In genomic region chr20:49510562-49511117, GRCh38 we compare ENCODE assay signal across 11 cellular contexts. TPM values are rescaled to one million over a fixed set of nuclear protein-coding genes. Genes with fewer than 3 reads are reported as not detected.
DNase-seq lines count a peak whose midpoint lies in the region; ATAC-seq and TF ChIP-seq lines count a peak whose summit lies in the region.
"Had no signal": no experiment of that assay in that cellular context is flagged by ENCODE, and none has a peak within 500 bp of the region (broad histone marks: within the 10 kb centered on the region; RNA-seq: fewer than 3 reads in every experiment).

No MANE protein-coding gene starts in this region.

- DNase-seq in AG04449 (ENCODE audit: low read depth, low spot score) (peak; percentile 66), Panc1 (ENCODE audit: low read depth, low spot score) (no peak), fibroblast of mammary gland (ENCODE audit: low read depth) (peak; percentile 90), osteoblast (ENCODE audit: insufficient read length, low spot score, missing footprints) (peak; percentile 92), GM13977 (ENCODE audit: low spot score) (no peak), Kasumi-1 (lab: John Stamatoyannopoulos, UW) (no peak), WERI-Rb-1 (no peak)
- no peak for DNase-seq in activated CD8-positive, alpha-beta memory T cell treated with anti-CD3 and anti-CD28 coated beads, Interleukin-2, amount 50 U/mL, for 48 hours
- DNase-seq: effector CD4-positive, alpha-beta T cell had no signal

- no peak overlapping the region for H2AFZ ChIP-seq in osteoblast (ENCODE audit: low read length)

- H3K36me3 ChIP-seq in Panc1 (ENCODE audit: control insufficient read depth, insufficient read depth, low read length) (no peaks in the 10 kb centered on the region), osteoblast (ENCODE audit: insufficient read depth, low read length) (no peaks in the 10 kb centered on the region), WERI-Rb-1 (no peaks in the 10 kb centered on the region)
- H3K36me3 ChIP-seq: thyroid gland had no signal

- in situ Hi-C loops in Panc1 (cut with HindIII; ENCODE audit: low pct_unique_long_range_greater_than_20kb, low sequenced_read_pairs): no loop called here
- in situ Hi-C loops in GM13977 (cut with MboI; ENCODE audit: low pct_unique_long_range_greater_than_20kb, low sequenced_read_pairs, unreplicated experiment): loop anchor here (10.0 kb wide), 1 partner anchor 176 kb away; no protein-coding TSS in a partner anchor

- H3K9me3 ChIP-seq in Panc1 (ENCODE audit: control insufficient read depth, insufficient read depth, low read depth, low read length) (no peaks in the 10 kb centered on the region), osteoblast (ENCODE audit: low read depth, low read length) (no peaks in the 10 kb centered on the region), WERI-Rb-1 (ENCODE audit: severe bottlenecking) (no peaks in the 10 kb centered on the region)
- H3K9me3 ChIP-seq: thyroid gland had no signal

- no TSS peak for BruUV-seq in Panc1 (replicated peaks; lab: Mats Ljungman, UMichigan)

- no peak for ATAC-seq in Panc1

- H3K4me3 ChIP-seq in AG04449 (ENCODE audit: low read depth, low read length) (no peak overlapping the region), Panc1 (ENCODE audit: low read depth in 2 of 2, low read length in 2 of 2) (no peak overlapping the region), fibroblast of mammary gland (ENCODE audit: control insufficient read depth, low read depth, low read length) (no peak overlapping the region), osteoblast (ENCODE audit: insufficient read depth, low read length) (no peak overlapping the region), WERI-Rb-1 (ENCODE audit: low read depth, low read length) (no peak overlapping the region)
- H3K4me3 ChIP-seq: thyroid gland had no signal

- CTCF ChIA-PET in AG04449 (lab: Yijun Ruan, JAX): interaction anchor here (0.8 to 16.3 kb wide), 13 partner anchors 8 to 200 kb away, joined by 3 to 313 read pairs (median 4); partner anchors contain the start of gene KCNB1
- CTCF ChIA-PET in Panc1 (lab: Charles Lee): no interaction called here

- H3K27ac ChIP-seq in Panc1 (ENCODE audit: low read length) (0 out of 2 replicates have a peak overlapping the region, but pooled peaks have one; percentile 11), osteoblast (ENCODE audit: low read depth, low read length) (peak overlapping the region; percentile 40), WERI-Rb-1 (no peak overlapping the region)
- H3K27ac ChIP-seq: C4-2B, thyroid gland had no signal

- intact Hi-C loops in Panc1 (cut with micrococcal nuclease; ENCODE audit: unreplicated experiment): no loop called here

- POLR2A ChIA-PET in AG04449 (lab: Yijun Ruan, JAX) (interaction anchor here (0.7 kb wide), 1 partner anchor 165 kb away, joined by 3 read pairs; no protein-coding TSS in a partner anchor), Panc1 (lab: Charles Lee) (no interaction called here)

- peak overlapping the region; percentile 60 for H3K4me2 ChIP-seq in osteoblast (ENCODE audit: insufficient read depth, low read length)

- TF ChIP-seq CTCF in AG04449 (IDR thresholded peaks at IDR 0.05; ENCODE audit: insufficient read depth, low read length, missing control alignments) (no peak), Panc1 (IDR thresholded peaks at IDR 0.05) (no peak), fibroblast of mammary gland (conservative IDR thresholded peaks at IDR 0.05; ENCODE audit: control insufficient read depth, insufficient read depth, low read depth, low read length) (no peak), osteoblast (IDR thresholded peaks at IDR 0.05; ENCODE audit: extremely low read depth, low read depth, low read length) (no peak), GM13977 (IDR thresholded peaks at IDR 0.05; ENCODE audit: extremely low read depth, insufficient read depth, missing control alignments) (no peak), WERI-Rb-1 (IDR thresholded peaks at IDR 0.05; ENCODE audit: low read depth, low read length) (no peak)

- H3K27me3 ChIP-seq in Panc1 (ENCODE audit: control insufficient read depth, insufficient read depth, low read length) (peaks cover 2% of the 10 kb centered on the region; the same call in 1 of the 2 replicates), osteoblast (ENCODE audit: insufficient read depth, low read length) (peaks cover 39% of the 10 kb centered on the region), WERI-Rb-1 (ENCODE audit: insufficient read depth, low read depth, severe bottlenecking) (no peaks in the 10 kb centered on the region)
- H3K27me3 ChIP-seq: thyroid gland had no signal

- H3K4me1 ChIP-seq in Panc1 (ENCODE audit: control insufficient read depth, insufficient read depth, low read length): peaks cover 4% of the 10 kb centered on the region; the same call in 1 of the 2 replicates
- peaks cover 17% of the 10 kb centered on the region for H3K4me1 ChIP-seq in osteoblast (ENCODE audit: insufficient read depth, low read length)
- H3K4me1 ChIP-seq: thyroid gland had no signal

- no peaks in the 10 kb centered on the region for H3K79me2 ChIP-seq in osteoblast (ENCODE audit: insufficient read depth, low read length)

- H4K20me1 ChIP-seq in osteoblast (ENCODE audit: insufficient read depth, low read length): no peaks in the 10 kb centered on the region

RNA-seq across cellular contexts. Expression of gene KCNB1, which starts 28.2 kb away (rescaled TPM):
- total RNA-seq in Panc1 (2021; ENCODE audit: unreplicated experiment) (11.1 TPM), osteoblast (under 0.01 TPM in 2 replicates)
- 5.8 TPM for polyA plus RNA-seq in Panc1 (2012; ENCODE audit: insufficient read length)

RNA-seq across cellular contexts. Expression of gene PTGIS, which starts 57.3 kb away (rescaled TPM):
- 4.4 TPM for total RNA-seq in Panc1 (2021; ENCODE audit: unreplicated experiment)
- polyA plus RNA-seq in Panc1 (2012; ENCODE audit: insufficient read length): 8.5 TPM
- 33.6 and 89.8 TPM in 2 replicates for total RNA-seq in osteoblast

Comparison
In these comparisons a context has a peak if more than half of its experiments do, and no peak if none do; other contexts are left out.
1. DNase-seq: peak in AG04449 (single experiment), fibroblast of mammary gland (single experiment) and osteoblast (single experiment); none in Panc1 (single experiment), activated CD8-positive, alpha-beta memory T cell treated with anti-CD3 and anti-CD28 coated beads, Interleukin-2, amount 50 U/mL, for 48 hours (single experiment), GM13977 (single experiment), Kasumi-1 (0 of 2) and WERI-Rb-1 (single experiment).
2. RNA of gene KCNB1, which starts 28.2 kb away (total RNA-seq): 11.1 TPM in Panc1 (single experiment); under 0.01 TPM in osteoblast; every median in the first group is over 10 times any median in the second.